Comparison of ENCODE assay signal across 2 cellular contexts in the genomic region with DNA sequence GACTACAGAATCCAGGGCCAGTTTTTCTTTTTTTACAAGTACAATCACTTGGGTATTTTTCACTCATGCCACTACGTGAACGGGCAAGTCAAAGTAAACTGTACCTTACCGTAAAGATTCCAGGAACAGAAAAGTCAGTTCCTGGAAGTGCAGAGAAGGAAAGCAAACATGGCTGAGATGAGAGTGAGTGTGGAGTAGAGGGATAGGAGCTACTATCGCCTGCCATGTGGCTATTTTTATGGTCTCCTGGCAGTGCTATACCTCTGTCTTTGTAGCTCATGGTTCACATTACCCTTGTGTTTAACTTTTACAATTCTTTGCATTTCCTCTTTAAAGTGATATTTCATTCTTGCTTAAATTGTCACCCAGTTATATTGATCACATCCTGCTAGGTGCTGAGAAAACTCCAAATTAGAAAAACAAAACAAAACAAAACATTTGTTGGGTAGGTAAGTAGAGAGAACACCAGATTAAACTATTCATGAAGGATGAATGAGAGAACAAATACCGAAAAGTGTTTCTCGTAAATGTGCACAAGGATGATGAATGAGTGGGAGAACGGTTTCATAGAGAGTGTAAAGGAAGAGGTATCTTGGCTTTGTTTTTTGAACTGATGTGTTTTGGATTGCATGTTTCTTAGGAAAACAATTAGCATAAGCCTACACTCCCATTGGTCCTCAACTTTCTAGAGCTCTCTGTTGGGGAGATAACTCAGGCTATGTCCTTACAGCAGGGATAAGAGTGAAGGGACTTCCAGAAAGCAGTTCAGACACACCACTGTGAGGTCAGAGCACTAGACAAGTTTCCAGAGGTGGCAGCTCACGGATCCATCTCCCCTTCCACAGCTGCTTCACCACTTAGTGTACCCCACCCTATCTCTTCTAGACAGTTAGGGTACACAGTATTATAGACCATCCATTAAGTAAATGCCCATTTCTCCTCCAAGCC.
TF ChIP-seq lines count a peak whose summit lies in the region.

No MANE protein-coding gene starts in this region.

TF ChIP-seq in HepG2, 621 proteins besides CTCF, POLR2A, EP300 and RAD21:
- TF ChIP-seq, protein P1, sequence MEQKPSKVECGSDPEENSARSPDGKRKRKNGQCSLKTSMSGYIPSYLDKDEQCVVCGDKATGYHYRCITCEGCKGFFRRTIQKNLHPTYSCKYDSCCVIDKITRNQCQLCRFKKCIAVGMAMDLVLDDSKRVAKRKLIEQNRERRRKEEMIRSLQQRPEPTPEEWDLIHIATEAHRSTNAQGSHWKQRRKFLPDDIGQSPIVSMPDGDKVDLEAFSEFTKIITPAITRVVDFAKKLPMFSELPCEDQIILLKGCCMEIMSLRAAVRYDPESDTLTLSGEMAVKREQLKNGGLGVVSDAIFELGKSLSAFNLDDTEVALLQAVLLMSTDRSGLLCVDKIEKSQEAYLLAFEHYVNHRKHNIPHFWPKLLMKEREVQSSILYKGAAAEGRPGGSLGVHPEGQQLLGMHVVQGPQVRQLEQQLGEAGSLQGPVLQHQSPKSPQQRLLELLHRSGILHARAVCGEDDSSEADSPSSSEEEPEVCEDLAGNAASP (CRISPR knock-in tag; IDR thresholded peaks at IDR 0.05; ENCODE audit: borderline replicate concordance) = no peak
- TF ChIP-seq, protein P2, sequence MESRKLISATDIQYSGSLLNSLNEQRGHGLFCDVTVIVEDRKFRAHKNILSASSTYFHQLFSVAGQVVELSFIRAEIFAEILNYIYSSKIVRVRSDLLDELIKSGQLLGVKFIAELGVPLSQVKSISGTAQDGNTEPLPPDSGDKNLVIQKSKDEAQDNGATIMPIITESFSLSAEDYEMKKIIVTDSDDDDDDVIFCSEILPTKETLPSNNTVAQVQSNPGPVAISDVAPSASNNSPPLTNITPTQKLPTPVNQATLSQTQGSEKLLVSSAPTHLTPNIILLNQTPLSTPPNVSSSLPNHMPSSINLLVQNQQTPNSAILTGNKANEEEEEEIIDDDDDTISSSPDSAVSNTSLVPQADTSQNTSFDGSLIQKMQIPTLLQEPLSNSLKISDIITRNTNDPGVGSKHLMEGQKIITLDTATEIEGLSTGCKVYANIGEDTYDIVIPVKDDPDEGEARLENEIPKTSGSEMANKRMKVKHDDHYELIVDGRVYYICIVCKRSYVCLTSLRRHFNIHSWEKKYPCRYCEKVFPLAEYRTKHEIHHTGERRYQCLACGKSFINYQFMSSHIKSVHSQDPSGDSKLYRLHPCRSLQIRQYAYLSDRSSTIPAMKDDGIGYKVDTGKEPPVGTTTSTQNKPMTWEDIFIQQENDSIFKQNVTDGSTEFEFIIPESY (CRISPR knock-in tag; IDR thresholded peaks at IDR 0.05) = peak; percentile 56; the same call in 1 of the 2 replicates

TF ChIP-seq in K562, 482 proteins besides CTCF, POLR2A, EP300 and RAD21 (continues in another document):
- peak; percentile 33; the same call in 1 of the 2 replicates for TF ChIP-seq EP400 (IDR thresholded peaks at IDR 0.05)
- TF ChIP-seq RBM39 (optimal IDR thresholded peaks at IDR 0.05; ENCODE audit: low read depth, low read length) = no peak
- TF ChIP-seq TRIM28 (IDR thresholded peaks at IDR 0.05) = 0 out of 2 replicates have a peak, but pooled peaks have one; percentile 34
- 0 out of 2 replicates have a peak, but pooled peaks have one; percentile 60 for TF ChIP-seq MTA3 (IDR thresholded peaks at IDR 0.05; ENCODE audit: borderline replicate concordance)
- peak; percentile 57 for TF ChIP-seq CBFA2T3 (IDR thresholded peaks at IDR 0.05)
- peak; percentile 50; the same call in 1 of the 2 replicates for TF ChIP-seq DPF2 (IDR thresholded peaks at IDR 0.05)
- peak; percentile 76 for TF ChIP-seq ARID1B (IDR thresholded peaks at IDR 0.05)
- TF ChIP-seq, protein P3, sequence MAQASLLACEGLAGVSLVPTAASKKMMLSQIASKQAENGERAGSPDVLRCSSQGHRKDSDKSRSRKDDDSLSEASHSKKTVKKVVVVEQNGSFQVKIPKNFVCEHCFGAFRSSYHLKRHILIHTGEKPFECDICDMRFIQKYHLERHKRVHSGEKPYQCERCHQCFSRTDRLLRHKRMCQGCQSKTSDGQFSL (CRISPR knock-in tag; IDR thresholded peaks at IDR 0.05) = no peak
- TF ChIP-seq, protein P3 (tag; IDR thresholded peaks at IDR 0.05) = no peak
- peak; percentile 60 for TF ChIP-seq POLR2H (tag; IDR thresholded peaks at IDR 0.05; ENCODE audit: low read depth)
- TF ChIP-seq TBP (optimal IDR thresholded peaks at IDR 0.05; ENCODE audit: low read depth, low read length) = peak; percentile 63
- TF ChIP-seq ETV1 (tag; conservative IDR thresholded peaks at IDR 0.05; ENCODE audit: low read depth) = peak; percentile 38; the same call in 1 of the 2 replicates
- TF ChIP-seq CXXC5 (CRISPR knock-in tag; IDR thresholded peaks at IDR 0.05) = peak; percentile 23; the same call in 1 of the 2 replicates
- no peak for TF ChIP-seq ZNF124 (CRISPR knock-in tag; IDR thresholded peaks at IDR 0.05)
- TF ChIP-seq RFX5 (IDR thresholded peaks at IDR 0.05; ENCODE audit: low read depth, low read length) = no peak
- peak; percentile 65 for TF ChIP-seq EHMT2 (IDR thresholded peaks at IDR 0.05)
- TF ChIP-seq CC2D1A (IDR thresholded peaks at IDR 0.05) = peak; percentile 35; the same call in 1 of the 2 replicates
- no peak for TF ChIP-seq CBX5 (IDR thresholded peaks at IDR 0.05; ENCODE audit: borderline replicate concordance, low read depth)
- TF ChIP-seq NFRKB (IDR thresholded peaks at IDR 0.05; ENCODE audit: low read depth) = peak; percentile 71
- TF ChIP-seq SMAD4 (CRISPR knock-in tag; conservative IDR thresholded peaks at IDR 0.05) = 0 out of 2 replicates have a peak, but pooled peaks have one; percentile 22
- peak; percentile 95 for TF ChIP-seq ZNF41 (CRISPR knock-in tag; conservative IDR thresholded peaks at IDR 0.05)
- TF ChIP-seq ZNF75A (CRISPR knock-in tag; IDR thresholded peaks at IDR 0.05) = no peak
- TF ChIP-seq, protein P4, sequence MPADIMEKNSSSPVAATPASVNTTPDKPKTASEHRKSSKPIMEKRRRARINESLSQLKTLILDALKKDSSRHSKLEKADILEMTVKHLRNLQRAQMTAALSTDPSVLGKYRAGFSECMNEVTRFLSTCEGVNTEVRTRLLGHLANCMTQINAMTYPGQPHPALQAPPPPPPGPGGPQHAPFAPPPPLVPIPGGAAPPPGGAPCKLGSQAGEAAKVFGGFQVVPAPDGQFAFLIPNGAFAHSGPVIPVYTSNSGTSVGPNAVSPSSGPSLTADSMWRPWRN (IDR thresholded peaks at IDR 0.05; ENCODE audit: low read depth) = no peak
- peak in 1 of 2 experiments; percentile 97; a peak in 2 of 4 replicates for TF ChIP-seq ARNT (IDR thresholded peaks at IDR 0.05)
- peak; percentile 34; the same call in 1 of the 2 replicates for TF ChIP-seq NCOR1 (IDR thresholded peaks at IDR 0.05)
- TF ChIP-seq SOX6 (IDR thresholded peaks at IDR 0.05) = peak; percentile 29; the same call in 1 of the 2 replicates
- TF ChIP-seq, protein P5, sequence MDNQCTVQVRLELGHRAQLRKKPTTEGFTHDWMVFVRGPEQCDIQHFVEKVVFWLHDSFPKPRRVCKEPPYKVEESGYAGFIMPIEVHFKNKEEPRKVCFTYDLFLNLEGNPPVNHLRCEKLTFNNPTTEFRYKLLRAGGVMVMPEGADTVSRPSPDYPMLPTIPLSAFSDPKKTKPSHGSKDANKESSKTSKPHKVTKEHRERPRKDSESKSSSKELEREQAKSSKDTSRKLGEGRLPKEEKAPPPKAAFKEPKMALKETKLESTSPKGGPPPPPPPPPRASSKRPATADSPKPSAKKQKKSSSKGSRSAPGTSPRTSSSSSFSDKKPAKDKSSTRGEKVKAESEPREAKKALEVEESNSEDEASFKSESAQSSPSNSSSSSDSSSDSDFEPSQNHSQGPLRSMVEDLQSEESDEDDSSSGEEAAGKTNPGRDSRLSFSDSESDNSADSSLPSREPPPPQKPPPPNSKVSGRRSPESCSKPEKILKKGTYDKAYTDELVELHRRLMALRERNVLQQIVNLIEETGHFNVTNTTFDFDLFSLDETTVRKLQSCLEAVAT (IDR thresholded peaks at IDR 0.05) = no peak
- TF ChIP-seq, protein P6, sequence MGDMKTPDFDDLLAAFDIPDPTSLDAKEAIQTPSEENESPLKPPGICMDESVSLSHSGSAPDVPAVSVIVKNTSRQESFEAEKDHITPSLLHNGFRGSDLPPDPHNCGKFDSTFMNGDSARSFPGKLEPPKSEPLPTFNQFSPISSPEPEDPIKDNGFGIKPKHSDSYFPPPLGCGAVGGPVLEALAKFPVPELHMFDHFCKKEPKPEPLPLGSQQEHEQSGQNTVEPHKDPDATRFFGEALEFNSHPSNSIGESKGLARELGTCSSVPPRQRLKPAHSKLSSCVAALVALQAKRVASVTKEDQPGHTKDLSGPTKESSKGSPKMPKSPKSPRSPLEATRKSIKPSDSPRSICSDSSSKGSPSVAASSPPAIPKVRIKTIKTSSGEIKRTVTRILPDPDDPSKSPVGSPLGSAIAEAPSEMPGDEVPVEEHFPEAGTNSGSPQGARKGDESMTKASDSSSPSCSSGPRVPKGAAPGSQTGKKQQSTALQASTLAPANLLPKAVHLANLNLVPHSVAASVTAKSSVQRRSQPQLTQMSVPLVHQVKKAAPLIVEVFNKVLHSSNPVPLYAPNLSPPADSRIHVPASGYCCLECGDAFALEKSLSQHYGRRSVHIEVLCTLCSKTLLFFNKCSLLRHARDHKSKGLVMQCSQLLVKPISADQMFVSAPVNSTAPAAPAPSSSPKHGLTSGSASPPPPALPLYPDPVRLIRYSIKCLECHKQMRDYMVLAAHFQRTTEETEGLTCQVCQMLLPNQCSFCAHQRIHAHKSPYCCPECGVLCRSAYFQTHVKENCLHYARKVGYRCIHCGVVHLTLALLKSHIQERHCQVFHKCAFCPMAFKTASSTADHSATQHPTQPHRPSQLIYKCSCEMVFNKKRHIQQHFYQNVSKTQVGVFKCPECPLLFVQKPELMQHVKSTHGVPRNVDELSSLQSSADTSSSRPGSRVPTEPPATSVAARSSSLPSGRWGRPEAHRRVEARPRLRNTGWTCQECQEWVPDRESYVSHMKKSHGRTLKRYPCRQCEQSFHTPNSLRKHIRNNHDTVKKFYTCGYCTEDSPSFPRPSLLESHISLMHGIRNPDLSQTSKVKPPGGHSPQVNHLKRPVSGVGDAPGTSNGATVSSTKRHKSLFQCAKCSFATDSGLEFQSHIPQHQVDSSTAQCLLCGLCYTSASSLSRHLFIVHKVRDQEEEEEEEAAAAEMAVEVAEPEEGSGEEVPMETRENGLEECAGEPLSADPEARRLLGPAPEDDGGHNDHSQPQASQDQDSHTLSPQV (IDR thresholded peaks at IDR 0.05) = peak; percentile 73; the same call in 1 of the 2 replicates
- peak; percentile 42; the same call in 1 of the 2 replicates for TF ChIP-seq L3MBTL2 (IDR thresholded peaks at IDR 0.05)
- TF ChIP-seq, protein P7, sequence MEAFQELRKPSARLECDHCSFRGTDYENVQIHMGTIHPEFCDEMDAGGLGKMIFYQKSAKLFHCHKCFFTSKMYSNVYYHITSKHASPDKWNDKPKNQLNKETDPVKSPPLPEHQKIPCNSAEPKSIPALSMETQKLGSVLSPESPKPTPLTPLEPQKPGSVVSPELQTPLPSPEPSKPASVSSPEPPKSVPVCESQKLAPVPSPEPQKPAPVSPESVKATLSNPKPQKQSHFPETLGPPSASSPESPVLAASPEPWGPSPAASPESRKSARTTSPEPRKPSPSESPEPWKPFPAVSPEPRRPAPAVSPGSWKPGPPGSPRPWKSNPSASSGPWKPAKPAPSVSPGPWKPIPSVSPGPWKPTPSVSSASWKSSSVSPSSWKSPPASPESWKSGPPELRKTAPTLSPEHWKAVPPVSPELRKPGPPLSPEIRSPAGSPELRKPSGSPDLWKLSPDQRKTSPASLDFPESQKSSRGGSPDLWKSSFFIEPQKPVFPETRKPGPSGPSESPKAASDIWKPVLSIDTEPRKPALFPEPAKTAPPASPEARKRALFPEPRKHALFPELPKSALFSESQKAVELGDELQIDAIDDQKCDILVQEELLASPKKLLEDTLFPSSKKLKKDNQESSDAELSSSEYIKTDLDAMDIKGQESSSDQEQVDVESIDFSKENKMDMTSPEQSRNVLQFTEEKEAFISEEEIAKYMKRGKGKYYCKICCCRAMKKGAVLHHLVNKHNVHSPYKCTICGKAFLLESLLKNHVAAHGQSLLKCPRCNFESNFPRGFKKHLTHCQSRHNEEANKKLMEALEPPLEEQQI (IDR thresholded peaks at IDR 0.05) = peak; percentile 56; the same call in 1 of the 2 replicates
- TF ChIP-seq ZNF445 (CRISPR knock-in tag; IDR thresholded peaks at IDR 0.05; ENCODE audit: low read depth) = no peak
- TF ChIP-seq, protein P8, sequence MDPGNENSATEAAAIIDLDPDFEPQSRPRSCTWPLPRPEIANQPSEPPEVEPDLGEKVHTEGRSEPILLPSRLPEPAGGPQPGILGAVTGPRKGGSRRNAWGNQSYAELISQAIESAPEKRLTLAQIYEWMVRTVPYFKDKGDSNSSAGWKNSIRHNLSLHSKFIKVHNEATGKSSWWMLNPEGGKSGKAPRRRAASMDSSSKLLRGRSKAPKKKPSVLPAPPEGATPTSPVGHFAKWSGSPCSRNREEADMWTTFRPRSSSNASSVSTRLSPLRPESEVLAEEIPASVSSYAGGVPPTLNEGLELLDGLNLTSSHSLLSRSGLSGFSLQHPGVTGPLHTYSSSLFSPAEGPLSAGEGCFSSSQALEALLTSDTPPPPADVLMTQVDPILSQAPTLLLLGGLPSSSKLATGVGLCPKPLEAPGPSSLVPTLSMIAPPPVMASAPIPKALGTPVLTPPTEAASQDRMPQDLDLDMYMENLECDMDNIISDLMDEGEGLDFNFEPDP (CRISPR knock-in tag; IDR thresholded peaks at IDR 0.05) = no peak
- TF ChIP-seq HMG20B (CRISPR knock-in tag; IDR thresholded peaks at IDR 0.05) = no peak
- TF ChIP-seq, protein P9, sequence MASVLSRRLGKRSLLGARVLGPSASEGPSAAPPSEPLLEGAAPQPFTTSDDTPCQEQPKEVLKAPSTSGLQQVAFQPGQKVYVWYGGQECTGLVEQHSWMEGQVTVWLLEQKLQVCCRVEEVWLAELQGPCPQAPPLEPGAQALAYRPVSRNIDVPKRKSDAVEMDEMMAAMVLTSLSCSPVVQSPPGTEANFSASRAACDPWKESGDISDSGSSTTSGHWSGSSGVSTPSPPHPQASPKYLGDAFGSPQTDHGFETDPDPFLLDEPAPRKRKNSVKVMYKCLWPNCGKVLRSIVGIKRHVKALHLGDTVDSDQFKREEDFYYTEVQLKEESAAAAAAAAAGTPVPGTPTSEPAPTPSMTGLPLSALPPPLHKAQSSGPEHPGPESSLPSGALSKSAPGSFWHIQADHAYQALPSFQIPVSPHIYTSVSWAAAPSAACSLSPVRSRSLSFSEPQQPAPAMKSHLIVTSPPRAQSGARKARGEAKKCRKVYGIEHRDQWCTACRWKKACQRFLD (CRISPR knock-in tag; IDR thresholded peaks at IDR 0.05) = peak; percentile 40; the same call in 1 of the 2 replicates
- TF ChIP-seq ZNF431 (CRISPR knock-in tag; IDR thresholded peaks at IDR 0.05) = no peak
- TF ChIP-seq ZNF316 (IDR thresholded peaks at IDR 0.05) = no peak
- no peak for TF ChIP-seq TCFL5 (CRISPR knock-in tag; conservative IDR thresholded peaks at IDR 0.05)
- no peak for TF ChIP-seq GATAD2A (IDR thresholded peaks at IDR 0.05)
- peak in 1 of 2 experiments; percentile 47; a peak in 1 of 4 replicates for TF ChIP-seq TRIM24 (IDR thresholded peaks at IDR 0.05)
- TF ChIP-seq RBM15 (IDR thresholded peaks at IDR 0.05; ENCODE audit: insufficient read depth, low read length) = no peak
- TF ChIP-seq, protein P10, sequence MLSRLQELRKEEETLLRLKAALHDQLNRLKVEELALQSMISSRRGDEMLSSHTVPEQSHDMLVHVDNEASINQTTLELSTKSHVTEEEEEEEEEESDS (CRISPR knock-in tag; IDR thresholded peaks at IDR 0.05) = no peak
